Comparison of ENCODE assay signal across 13 cellular contexts in genomic region chrX:69109036-69109663, GRCh38.
"Had no signal": no experiment of that assay in that cellular context is flagged by ENCODE, and none has a peak within 500 bp of the region (broad histone marks: within the 10 kb centered on the region; RNA-seq: fewer than 3 reads in every experiment).

No MANE protein-coding gene starts in this region.

- H3K4me3 Mint-ChIP-seq: activated CD8-positive, alpha-beta T cell treated with anti-CD3 and anti-CD28 coated beads, Interleukin-2, amount 10 ng/mL, durations not matched to agents 7 days and 5 days; activated T-helper 1 cell treated with anti-CD3 and anti-CD28 coated beads, Interleukin-12 subunit alpha, Interleukin-12 subunit beta, Interleukin-2, Interleukin-4 antibody, amounts not matched to agents 30 ng/mL and 10 ng/mL and 1 ng/mL, durations not matched to agents 14 hours and 24 hours and 36 hours; naive thymus-derived CD4-positive, alpha-beta T cell had no signal

- H3K4me3 ChIP-seq: cardiac muscle cell, gastroesophageal sphincter, stomach, thoracic aorta, vagina had no signal

- H3K27ac Mint-ChIP-seq: activated CD8-positive, alpha-beta T cell treated with anti-CD3 and anti-CD28 coated beads, Interleukin-2, amount 10 ng/mL, durations not matched to agents 7 days and 5 days; activated T-helper 1 cell treated with anti-CD3 and anti-CD28 coated beads, Interleukin-12 subunit alpha, Interleukin-12 subunit beta, Interleukin-2, Interleukin-4 antibody, amounts not matched to agents 30 ng/mL and 10 ng/mL and 1 ng/mL, durations not matched to agents 14 hours and 24 hours and 36 hours; naive thymus-derived CD4-positive, alpha-beta T cell had no signal

- H3K27ac ChIP-seq: gastroesophageal sphincter, stomach, thoracic aorta, vagina had no signal

- H3K9me3 ChIP-seq: gastroesophageal sphincter, stomach, thoracic aorta, vagina had no signal

- H3K36me3 Mint-ChIP-seq: naive thymus-derived CD4-positive, alpha-beta T cell had no signal

- H3K27me3 ChIP-seq: cardiac muscle cell, gastroesophageal sphincter, vagina had no signal

- H3K4me1 ChIP-seq: stomach had no signal

- H3K36me3 ChIP-seq: cardiac muscle cell, gastroesophageal sphincter, stomach, thoracic aorta, vagina had no signal

- H3K9me3 Mint-ChIP-seq: activated T-helper 1 cell treated with anti-CD3 and anti-CD28 coated beads, Interleukin-12 subunit alpha, Interleukin-12 subunit beta, Interleukin-2, Interleukin-4 antibody, amounts not matched to agents 30 ng/mL and 10 ng/mL and 1 ng/mL, durations not matched to agents 14 hours and 24 hours and 36 hours; naive thymus-derived CD4-positive, alpha-beta T cell had no signal

- DNase-seq: activated CD4-positive, alpha-beta T cell treated with anti-CD3 and anti-CD28 coated beads for 4 hours; activated CD8-positive, alpha-beta memory T cell treated with anti-CD3 and anti-CD28 coated beads, Interleukin-2, amount 50 U/mL, for 48 hours; activated CD8-positive, alpha-beta T cell treated with anti-CD3 and anti-CD28 coated beads, Interleukin-2, amount 10 ng/mL, durations not matched to agents 7 days and 5 days; activated naive CD4-positive, alpha-beta T cell; kidney glomerular epithelial cell; naive thymus-derived CD4-positive, alpha-beta T cell; retina; stomach had no signal
